ENCODE assay signal across 11 cellular contexts in the genomic region with DNA sequence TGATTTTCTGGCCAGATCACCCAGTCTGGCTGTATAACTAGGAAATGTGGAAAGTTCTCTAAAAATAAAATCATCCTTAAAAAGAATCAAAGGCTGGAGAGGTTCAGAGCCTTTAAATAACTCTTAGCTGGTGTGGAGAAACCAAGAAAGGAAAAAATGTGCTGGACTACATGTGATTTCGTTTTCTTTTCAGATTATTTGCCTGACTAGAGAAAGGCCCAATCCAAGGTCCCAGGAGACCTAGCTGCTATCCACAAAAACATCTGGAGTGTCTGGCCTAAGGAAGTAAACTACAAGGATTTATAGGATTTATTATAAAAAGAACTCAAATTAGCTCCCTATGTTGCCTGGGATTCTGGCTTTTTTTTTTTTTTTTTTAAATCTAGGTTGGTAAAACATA. TPM values are rescaled to one million over a fixed set of nuclear protein-coding genes. Genes with fewer than 3 reads are reported as not detected.
A peak's percentile ranks its signal among the peaks of the same experiment; 100 is the strongest.
DNase-seq lines count a peak whose midpoint lies in the region; ATAC-seq lines count a peak whose summit lies in the region.
"Had no signal": no experiment of that assay in that cellular context is flagged by ENCODE, and none has a peak within 500 bp of the region (broad histone marks: within the 10 kb centered on the region; RNA-seq: fewer than 3 reads in every experiment).

No MANE protein-coding gene starts in this region.

- POLR2A ChIA-PET in naive thymus-derived CD8-positive, alpha-beta T cell (lab: Charles Lee), result interaction anchor here (0.6 to 2.6 kb wide), 4 partner anchors 10 to 480 kb away, joined by 3 to 12 read pairs (median 6); a partner anchor contains a TSS

- peaks cover 54% of the 10 kb centered on the region for H3K4me1 Mint-ChIP-seq in stimulated activated naive CD8-positive, alpha-beta T cell treated with anti-CD3 and anti-CD28 coated beads, Interleukin-15, amount 100 ng/mL, for 72 hours
- H3K4me1 Mint-ChIP-seq in effector memory CD8-positive, alpha-beta T cell (ENCODE audit: low read depth in 2 of 2), result peaks cover 22 to 33% of the 10 kb centered on the region in 2 donors
- peaks cover 11 to 45% (median 36%) of the 10 kb centered on the region in 4 donors for H3K4me1 Mint-ChIP-seq in naive thymus-derived CD8-positive, alpha-beta T cell

- no peak for DNase-seq in stimulated activated naive CD8-positive, alpha-beta T cell treated with anti-CD3 and anti-CD28 coated beads, Interleukin-15, amount 100 ng/mL, for 72 hours
- no peak for DNase-seq in stimulated activated naive CD8-positive, alpha-beta T cell treated with anti-CD3 and anti-CD28 coated beads, Interleukin-15, Interleukin-2, amounts not matched to agents 100 U/mL and 50 U/mL, for 24 hours
- DNase-seq in effector memory CD8-positive, alpha-beta T cell, result no peak
- DNase-seq in naive thymus-derived CD8-positive, alpha-beta T cell, result no peak
- DNase-seq in GDM1 (lab: John Stamatoyannopoulos, UW) (no peak), AML-193 (lab: John Stamatoyannopoulos, UW) (no peak)
- DNase-seq: Kasumi-1 had no signal

- H3K36me3 Mint-ChIP-seq in effector memory CD8-positive, alpha-beta T cell (ENCODE audit: insufficient read depth), result peaks cover 9% of the 10 kb centered on the region
- no peaks in the 10 kb centered on the region for H3K36me3 Mint-ChIP-seq in naive thymus-derived CD8-positive, alpha-beta T cell
- H3K36me3 Mint-ChIP-seq: CD14-positive monocyte had no signal

- H3K27ac Mint-ChIP-seq in stimulated activated naive CD8-positive, alpha-beta T cell treated with anti-CD3 and anti-CD28 coated beads, Interleukin-15, amount 100 ng/mL, for 72 hours, result no peak overlapping the region
- peak overlapping the region; percentile 91 to 97 for H3K27ac Mint-ChIP-seq in effector memory CD8-positive, alpha-beta T cell
- H3K27ac Mint-ChIP-seq in naive thymus-derived CD8-positive, alpha-beta T cell, result peak overlapping the region in 8 of 10 donors; percentile 48 to 98 (median 86)
- H3K27ac Mint-ChIP-seq: CD14-positive monocyte had no signal

- H3K9me3 Mint-ChIP-seq in stimulated activated naive CD8-positive, alpha-beta T cell treated with anti-CD3 and anti-CD28 coated beads, Interleukin-15, amount 100 ng/mL, for 72 hours, result no peaks in the 10 kb centered on the region
- H3K9me3 Mint-ChIP-seq in effector memory CD8-positive, alpha-beta T cell, result no peaks in the 10 kb centered on the region
- no peaks in the 10 kb centered on the region for H3K9me3 Mint-ChIP-seq in naive thymus-derived CD8-positive, alpha-beta T cell

- H3K4me3 Mint-ChIP-seq in stimulated activated naive CD8-positive, alpha-beta T cell treated with anti-CD3 and anti-CD28 coated beads, Interleukin-15, amount 100 ng/mL, for 72 hours, result peak overlapping the region; percentile 81 to 98
- H3K4me3 Mint-ChIP-seq in effector memory CD8-positive, alpha-beta T cell, result peak overlapping the region; percentile 93 to 96
- peak overlapping the region in 9 of 10 donors; percentile 24 to 96 (median 85) for H3K4me3 Mint-ChIP-seq in naive thymus-derived CD8-positive, alpha-beta T cell

- ATAC-seq in stimulated activated naive CD8-positive, alpha-beta T cell treated with anti-CD3 and anti-CD28 coated beads, Interleukin-15, amount 100 ng/mL, for 72 hours, result no peak
- ATAC-seq in stimulated activated naive CD8-positive, alpha-beta T cell treated with anti-CD3 and anti-CD28 coated beads, Interleukin-15, Interleukin-2, amounts not matched to agents 100 U/mL and 50 U/mL, for 24 hours, result no peak
- no peak for ATAC-seq in effector memory CD8-positive, alpha-beta T cell (replicated peaks)
- ATAC-seq in naive thymus-derived CD8-positive, alpha-beta T cell, result no peak
- ATAC-seq in GM18858 (IDR thresholded peaks at IDR 0.05; ENCODE audit: unreplicated experiment) (no peak), GM18867 (IDR thresholded peaks at IDR 0.05; ENCODE audit: unreplicated experiment) (no peak)

- peaks cover 15% of the 10 kb centered on the region for H3K27me3 Mint-ChIP-seq in stimulated activated naive CD8-positive, alpha-beta T cell treated with anti-CD3 and anti-CD28 coated beads, Interleukin-15, amount 100 ng/mL, for 72 hours
- no peaks in the 10 kb centered on the region for H3K27me3 Mint-ChIP-seq in effector memory CD8-positive, alpha-beta T cell
- peaks cover 0 to 16% (median 0%) of the 10 kb centered on the region in 5 donors for H3K27me3 Mint-ChIP-seq in naive thymus-derived CD8-positive, alpha-beta T cell

RNA-seq across cellular contexts. Expression of a gene that starts 0.8 kb away (rescaled TPM):
- 1 to 10 TPM; 3.5 to 4.1 TPM for total RNA-seq in naive thymus-derived CD8-positive, alpha-beta T cell
- polyA plus RNA-seq in naive thymus-derived CD8-positive, alpha-beta T cell, result 1 to 10 TPM; 4.2 to 7.8 (median 6.4) TPM
- polyA plus RNA-seq: CD14-positive monocyte, GM12878 had no signal

RNA-seq across cellular contexts. Expression of a gene that starts 39.5 kb away (rescaled TPM):
- total RNA-seq in naive thymus-derived CD8-positive, alpha-beta T cell, result 100 to 1,000 TPM; 284 to 306 TPM
- polyA plus RNA-seq in naive thymus-derived CD8-positive, alpha-beta T cell, result 100 to 1,000 TPM; 184 to 264 (median 209) TPM

Comparison
In these comparisons a context has a peak if more than half of its experiments do, and no peak if none do; other contexts are left out.
1. H3K27ac Mint-ChIP-seq: peak in effector memory CD8-positive, alpha-beta T cell (2 of 2) and naive thymus-derived CD8-positive, alpha-beta T cell (8 of 10); none in stimulated activated naive CD8-positive, alpha-beta T cell treated with anti-CD3 and anti-CD28 coated beads, Interleukin-15, amount 100 ng/mL, for 72 hours (0 of 2).
2. Peak in every context shown above with its lines, with median percentiles within 50 percentile points of each other: H3K4me3 Mint-ChIP-seq.